9 cellular contexts compared by ENCODE assay signal in the genomic region with DNA sequence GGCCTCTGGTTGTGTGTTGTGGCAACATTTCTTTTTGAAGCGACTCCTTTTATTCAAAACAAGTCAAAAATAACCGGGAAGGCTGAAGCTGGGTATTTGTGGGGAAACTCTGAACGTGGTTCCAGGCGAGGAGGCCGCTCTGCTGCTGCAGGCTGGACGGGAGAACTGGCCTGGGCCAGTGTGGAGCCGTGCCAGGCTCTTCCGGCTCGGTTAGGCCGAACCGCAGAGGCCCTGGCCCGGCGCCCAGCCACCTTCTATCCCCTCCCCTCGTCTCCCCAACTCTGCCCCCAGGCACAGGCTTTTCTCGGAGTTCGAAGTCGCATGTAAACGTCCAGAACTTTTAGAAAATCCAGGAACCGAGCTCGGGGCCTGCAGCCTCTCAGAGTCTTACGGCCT. TPM values are rescaled to one million over a fixed set of nuclear protein-coding genes. Genes with fewer than 3 reads are reported as not detected.
A peak's percentile ranks its signal among the peaks of the same experiment; 100 is the strongest.
DNase-seq lines count a peak whose midpoint lies in the region; ATAC-seq and TF ChIP-seq lines count a peak whose summit lies in the region.
"Had no signal": no experiment of that assay in that cellular context is flagged by ENCODE, and none has a peak within 500 bp of the region (broad histone marks: within the 10 kb centered on the region; RNA-seq: fewer than 3 reads in every experiment).

No MANE protein-coding gene starts in this region.

- ATAC-seq in left ventricle myocardium superior: no peak
- ATAC-seq in HG02759 (IDR thresholded peaks at IDR 0.05; ENCODE audit: unreplicated experiment): no peak

- peak overlapping the region; percentile 72 for H3K9ac ChIP-seq in SU-DHL-6 (ENCODE audit: low read length)

- no peak for TF ChIP-seq CTCF in SU-DHL-6 (IDR thresholded peaks at IDR 0.05; ENCODE audit: insufficient read depth, low read length, poor library complexity, severe bottlenecking)

- peaks cover 2% of the 10 kb centered on the region; the same call in 1 of the 2 replicates for H4K20me1 ChIP-seq in SU-DHL-6 (ENCODE audit: low read depth, low read length)

- H2AFZ ChIP-seq in SU-DHL-6 (ENCODE audit: low read depth, low read length, severe bottlenecking): no peak overlapping the region

- peaks cover 32% of the 10 kb centered on the region for H3F3A ChIP-seq in SU-DHL-6 (ENCODE audit: insufficient read depth)

- no peaks in the 10 kb centered on the region for H3K27me3 ChIP-seq in SU-DHL-6 (ENCODE audit: low read length)

- no peaks in the 10 kb centered on the region for H3K9me2 ChIP-seq in SU-DHL-6 (replicated peaks; ENCODE audit: insufficient read depth, low read length)

- no peaks in the 10 kb centered on the region for H3K9me3 ChIP-seq in SU-DHL-6 (ENCODE audit: insufficient read depth, low read length)
- H3K9me3 ChIP-seq: adrenal gland had no signal

- peaks cover 8% of the 10 kb centered on the region for H3K79me2 ChIP-seq in SU-DHL-6 (ENCODE audit: insufficient read depth, low read length)

- H3K4me3 ChIP-seq in SU-DHL-6 (ENCODE audit: insufficient read depth, low read length, poor library complexity, severe bottlenecking): no peak overlapping the region

- H3K27ac ChIP-seq in SU-DHL-6 (ENCODE audit: low read depth, low read length): peak overlapping the region; percentile 100

- DNase-seq in left ventricle myocardium superior (peak; percentile 68), cardiac septum (ENCODE audit: low spot score) (no peak), kidney tubule cell (ENCODE audit: low spot score) (peak; percentile 43), dermis blood vessel endothelial cell (no peak), NCI-H510A (lab: John Stamatoyannopoulos, UW) (no peak), LoVo (ENCODE audit: low spot score) (no peak)

- H3K4me2 ChIP-seq in SU-DHL-6 (ENCODE audit: low read depth, low read length, poor library complexity, severe bottlenecking): peak overlapping the region; percentile 86

- H3K36me3 ChIP-seq in SU-DHL-6 (ENCODE audit: low read length): no peaks in the 10 kb centered on the region
- H3K36me3 ChIP-seq: adrenal gland had no signal

- intact Hi-C loops in left ventricle myocardium superior (cut with micrococcal nuclease): no loop called here
- intact Hi-C loops in cardiac septum (cut with DNase I): loop anchor here (10.0 kb wide), 1 partner anchor 365 kb away; no protein-coding TSS in a partner anchor

RNA-seq across cellular contexts. Expression of a gene that starts 2.4 kb away (rescaled TPM):
- total RNA-seq in left ventricle myocardium superior: 16.4 TPM
- 24.2 TPM for total RNA-seq in cardiac septum
- total RNA-seq in dermis blood vessel endothelial cell: 8.8 and 31.6 TPM in 2 replicates

Comparison
In these comparisons a context has a peak if more than half of its experiments do, and no peak if none do; other contexts are left out.
1. DNase-seq: peak in left ventricle myocardium superior (single experiment) and kidney tubule cell (single experiment); none in cardiac septum (single experiment), dermis blood vessel endothelial cell (single experiment), NCI-H510A (single experiment) and LoVo (single experiment).